Comparison of ENCODE assay signal across 20 cellular contexts in genomic region chr2:44801289-44801675, GRCh38.
DNase-seq lines count a peak whose midpoint lies in the region; ATAC-seq and TF ChIP-seq lines count a peak whose summit lies in the region.
"Had no signal": no experiment of that assay in that cellular context is flagged by ENCODE, and none has a peak within 500 bp of the region (broad histone marks: within the 10 kb centered on the region; RNA-seq: fewer than 3 reads in every experiment).

No MANE protein-coding gene starts in this region.

- ATAC-seq in WTC11 (peak; percentile 63), left lobe of liver (no peak), GM18519 (IDR thresholded peaks at IDR 0.05; ENCODE audit: low FRiP score, unreplicated experiment) (no peak)
- no peak for ATAC-seq in stimulated activated naive B cell treated with anti-CD40 and anti-IgM and Interleukin-4, amounts not matched to agents 10 μg/mL and 1 μg/mL and 100 μg/mL, for 72 hours (replicated peaks)
- ATAC-seq: A549, HepG2 had no signal

- TF ChIP-seq CTCF in WTC11 (IDR thresholded peaks at IDR 0.05) (no peak), Caco-2 (IDR thresholded peaks at IDR 0.05; ENCODE audit: insufficient read depth in 1 of 2, low read depth in 1 of 2, low read length in 1 of 2, severe bottlenecking in 1 of 2, unreplicated experiment in 1 of 2) (no peak)

- H3K27ac Mint-ChIP-seq in activated naive CD4-positive, alpha-beta T cell treated with anti-CD3 and anti-CD28 coated beads, Interleukin-2, amount 50 U/mL, for 24 hours, result no peak overlapping the region
- H3K27ac Mint-ChIP-seq in WTC11 (peak overlapping the region; percentile 98), Caco-2 (ENCODE audit: unreplicated experiment) (no peak overlapping the region)
- peak overlapping the region; percentile 9 for H3K27ac Mint-ChIP-seq in stimulated activated naive B cell treated with anti-CD40 and anti-IgM and Interleukin-4, amounts not matched to agents 10 μg/mL and 1 μg/mL and 100 μg/mL, for 72 hours
- H3K27ac Mint-ChIP-seq: dendritic cell treated with granulocyte-macrophage colony-stimulating factor and Interleukin-4, amounts not matched to agents 40 ng/mL and 50 ng/mL, for 4 days had no signal

- no peaks in the 10 kb centered on the region for H3K36me3 Mint-ChIP-seq in activated naive CD4-positive, alpha-beta T cell treated with anti-CD3 and anti-CD28 coated beads, Interleukin-2, amount 50 U/mL, for 24 hours
- H3K36me3 Mint-ChIP-seq in WTC11 (no peaks in the 10 kb centered on the region), Caco-2 (ENCODE audit: insufficient read depth, unreplicated experiment) (no peaks in the 10 kb centered on the region)
- peaks cover 0 to 4% of the 10 kb centered on the region in 2 donors for H3K36me3 Mint-ChIP-seq in stimulated activated naive B cell treated with anti-CD40 and anti-IgM and Interleukin-4, amounts not matched to agents 10 μg/mL and 1 μg/mL and 100 μg/mL, for 72 hours

- CTCF ChIA-PET in WTC11 (lab: Charles Lee), result interaction anchor here (1.1 to 2.3 kb wide), 2 partner anchors 31 to 155 kb away, joined by 5 to 11 read pairs; no protein-coding TSS in a partner anchor
- CTCF ChIA-PET in Caco-2 (lab: Charles Lee), result interaction anchor here (0.5 to 0.6 kb wide), 2 partner anchors 169 to 409 kb away, joined by 3 to 4 read pairs; no protein-coding TSS in a partner anchor

- no peaks in the 10 kb centered on the region for H3K36me3 ChIP-seq in Caco-2 (ENCODE audit: control insufficient read depth, insufficient read depth, low read length)
- H3K36me3 ChIP-seq: BLaER1 treated with 17β-estradiol and CSF1 and Interleukin-3, amounts not matched to agents 10 nM and 100 nM; ovary; SJSA1; vagina; WERI-Rb-1 had no signal

- no peak for DNase-seq in activated naive CD4-positive, alpha-beta T cell treated with anti-CD3 and anti-CD28 coated beads, Interleukin-2, amount 50 U/mL, for 16 hours
- DNase-seq in WTC11 (ENCODE audit: low spot score) (peak; percentile 73), iPS-NIHi7 (ENCODE audit: extremely low spot score) (peak; percentile 59), left lobe of liver (ENCODE audit: low spot score) (no peak), Caco-2 (no peak)
- no peak for DNase-seq in stimulated activated naive B cell treated with anti-CD40 and anti-IgM and Interleukin-4, amounts not matched to agents 10 μg/mL and 1 μg/mL and 100 μg/mL, for 72 hours
- DNase-seq: GDM1; NCI-H146; ovary; stimulated activated CD4-positive, alpha-beta T cell treated with anti-CD3 and anti-CD28 coated beads, Interleukin-1b, Interleukin-23, amount 100 ng/mL, for 48 hours; T-helper 2 cell; WERI-Rb-1 had no signal

- no peak overlapping the region for H3K4me3 ChIP-seq in Caco-2 (ENCODE audit: low read depth, low read length)
- H3K4me3 ChIP-seq: A549; BLaER1 treated with 17β-estradiol and CSF1 and Interleukin-3, amounts not matched to agents 10 nM and 100 nM; ovary; SJSA1 had no signal

- peaks cover 16% of the 10 kb centered on the region for H3K4me1 Mint-ChIP-seq in activated naive CD4-positive, alpha-beta T cell treated with anti-CD3 and anti-CD28 coated beads, Interleukin-2, amount 50 U/mL, for 24 hours
- H3K4me1 Mint-ChIP-seq in WTC11, result peaks cover 76% of the 10 kb centered on the region
- peaks cover 19 to 40% of the 10 kb centered on the region in 2 donors for H3K4me1 Mint-ChIP-seq in stimulated activated naive B cell treated with anti-CD40 and anti-IgM and Interleukin-4, amounts not matched to agents 10 μg/mL and 1 μg/mL and 100 μg/mL, for 72 hours
- H3K4me1 Mint-ChIP-seq in Caco-2 (ENCODE audit: low read depth, unreplicated experiment), result no peaks in the 10 kb centered on the region

- H3K27me3 Mint-ChIP-seq in activated naive CD4-positive, alpha-beta T cell treated with anti-CD3 and anti-CD28 coated beads, Interleukin-2, amount 50 U/mL, for 24 hours, result peaks cover 64% of the 10 kb centered on the region
- peaks cover 39% of the 10 kb centered on the region for H3K27me3 Mint-ChIP-seq in WTC11 (ENCODE audit: low read depth)
- peaks cover 61 to 77% of the 10 kb centered on the region in 2 donors for H3K27me3 Mint-ChIP-seq in stimulated activated naive B cell treated with anti-CD40 and anti-IgM and Interleukin-4, amounts not matched to agents 10 μg/mL and 1 μg/mL and 100 μg/mL, for 72 hours
- H3K27me3 Mint-ChIP-seq in Caco-2 (ENCODE audit: insufficient read depth, unreplicated experiment), result peaks cover 3% of the 10 kb centered on the region

- POLR2A ChIA-PET in WTC11 (lab: Charles Lee), result interaction anchor here (0.8 to 3.6 kb wide), 3 partner anchors 11 to 148 kb away, joined by 3 to 26 read pairs (median 4); no protein-coding TSS in a partner anchor
- POLR2A ChIA-PET in Caco-2 (lab: Charles Lee), result no interaction called here

- H3K27me3 ChIP-seq in Caco-2 (replicated peaks; ENCODE audit: control insufficient read depth, insufficient read depth, low read length), result no peaks in the 10 kb centered on the region; the same call in 1 of the 2 replicates
- H3K27me3 ChIP-seq: ovary had no signal

- peak overlapping the region; percentile 23 for H3K4me3 Mint-ChIP-seq in activated naive CD4-positive, alpha-beta T cell treated with anti-CD3 and anti-CD28 coated beads, Interleukin-2, amount 50 U/mL, for 24 hours
- peak overlapping the region; percentile 80 for H3K4me3 Mint-ChIP-seq in WTC11
- H3K4me3 Mint-ChIP-seq in stimulated activated naive B cell treated with anti-CD40 and anti-IgM and Interleukin-4, amounts not matched to agents 10 μg/mL and 1 μg/mL and 100 μg/mL, for 72 hours, result peak overlapping the region; percentile 78
- no peak overlapping the region for H3K4me3 Mint-ChIP-seq in Caco-2 (ENCODE audit: unreplicated experiment)
- H3K4me3 Mint-ChIP-seq: dendritic cell treated with granulocyte-macrophage colony-stimulating factor and Interleukin-4, amounts not matched to agents 40 ng/mL and 50 ng/mL, for 4 days had no signal

- BruUV-seq in Caco-2 (replicated peaks; lab: Mats Ljungman, UMichigan), result no TSS peak

- intact Hi-C loops in Caco-2 (cut with micrococcal nuclease; ENCODE audit: unreplicated experiment), result no loop called here

- no peaks in the 10 kb centered on the region for H3K9me3 ChIP-seq in Caco-2
- H3K9me3 ChIP-seq: A549, ovary, SJSA1, vagina had no signal

- H3K4me1 ChIP-seq in Caco-2, result no peaks in the 10 kb centered on the region
- H3K4me1 ChIP-seq: A549, SJSA1 had no signal

- H3K9me3 Mint-ChIP-seq in activated naive CD4-positive, alpha-beta T cell treated with anti-CD3 and anti-CD28 coated beads, Interleukin-2, amount 50 U/mL, for 24 hours, result no peaks in the 10 kb centered on the region
- H3K9me3 Mint-ChIP-seq in WTC11 (no peaks in the 10 kb centered on the region), Caco-2 (ENCODE audit: unreplicated experiment) (no peaks in the 10 kb centered on the region)
- no peaks in the 10 kb centered on the region for H3K9me3 Mint-ChIP-seq in stimulated activated naive B cell treated with anti-CD40 and anti-IgM and Interleukin-4, amounts not matched to agents 10 μg/mL and 1 μg/mL and 100 μg/mL, for 72 hours
- H3K9me3 Mint-ChIP-seq: dendritic cell treated with granulocyte-macrophage colony-stimulating factor and Interleukin-4, amounts not matched to agents 40 ng/mL and 50 ng/mL, for 4 days had no signal

TF ChIP-seq in WTC11, 78 proteins besides CTCF, POLR2A, EP300 and RAD21 (continues in another document):
- TF ChIP-seq NFE2L1 (CRISPR knock-in tag; IDR thresholded peaks at IDR 0.05) (no peak), ZNF423 (CRISPR knock-in tag; IDR thresholded peaks at IDR 0.05) (peak; percentile 88), FOXP4 (CRISPR knock-in tag; IDR thresholded peaks at IDR 0.05) (peak; percentile 95; the same call in 1 of the 2 replicates), CREB1 (CRISPR knock-in tag; IDR thresholded peaks at IDR 0.05) (no peak), TEAD1 (CRISPR knock-in tag; IDR thresholded peaks at IDR 0.05) (peak; percentile 57; the same call in 1 of the 2 replicates), PRDM15 (CRISPR knock-in tag; IDR thresholded peaks at IDR 0.05) (no peak)

Comparison
In these comparisons a context has a peak if more than half of its experiments do, and no peak if none do; other contexts are left out.
1. H3K27ac Mint-ChIP-seq: peak in WTC11 (single experiment) and stimulated activated naive B cell treated with anti-CD40 and anti-IgM and Interleukin-4, amounts not matched to agents 10 μg/mL and 1 μg/mL and 100 μg/mL, for 72 hours (single experiment); none in activated naive CD4-positive, alpha-beta T cell treated with anti-CD3 and anti-CD28 coated beads, Interleukin-2, amount 50 U/mL, for 24 hours (single experiment) and Caco-2 (single experiment).
2. DNase-seq: peak in WTC11 (single experiment) and iPS-NIHi7 (single experiment); none in activated naive CD4-positive, alpha-beta T cell treated with anti-CD3 and anti-CD28 coated beads, Interleukin-2, amount 50 U/mL, for 16 hours (single experiment), stimulated activated naive B cell treated with anti-CD40 and anti-IgM and Interleukin-4, amounts not matched to agents 10 μg/mL and 1 μg/mL and 100 μg/mL, for 72 hours (single experiment), left lobe of liver (single experiment) and Caco-2 (0 of 2).